Comparison of ENCODE assay signal across 1 cellular context in the genomic region with DNA sequence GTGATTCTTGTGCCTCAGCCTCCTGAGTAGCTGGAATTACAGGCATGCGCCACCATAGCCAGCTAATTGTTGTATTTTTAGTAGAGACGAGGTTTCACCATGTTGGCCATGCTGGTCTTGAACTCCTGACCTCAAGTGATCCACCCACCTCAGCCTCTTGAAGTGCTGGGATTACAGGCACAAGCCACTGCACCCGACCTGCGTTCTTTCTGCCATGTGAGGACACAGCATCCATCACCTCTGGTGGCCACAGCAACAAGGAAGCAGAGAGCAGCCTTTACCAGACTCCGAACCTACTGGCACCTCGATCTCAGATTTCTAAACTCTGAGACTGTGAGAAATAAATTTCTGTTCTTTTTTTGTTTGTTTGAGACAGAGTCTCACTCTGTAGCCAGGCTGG. TPM values are rescaled to one million over a fixed set of nuclear protein-coding genes. Genes with fewer than 3 reads are reported as not detected.
DNase-seq lines count a peak whose midpoint lies in the region.
"Not testable (repeated sequence)": the region's sequence is repeated elsewhere in the genome, so short reads cannot be mapped to it uniquely, and the experiment has no call there.

No MANE protein-coding gene starts in this region.

- not testable (repeated sequence) for H4K12ac ChIP-seq in trophoblast cell (ENCODE audit: low read depth, low read length)

- H2BK12ac ChIP-seq in trophoblast cell (ENCODE audit: low read length), result not testable (repeated sequence)

- not testable (repeated sequence) for H3K18ac ChIP-seq in trophoblast cell (ENCODE audit: low read length)

- H3K79me2 ChIP-seq in trophoblast cell (ENCODE audit: control insufficient read depth, insufficient read depth, low read length, poor library complexity), result not testable (repeated sequence)

- not testable (repeated sequence) for H3K4ac ChIP-seq in trophoblast cell (ENCODE audit: low read depth, low read length)

- not testable (repeated sequence) for H3K23ac ChIP-seq in trophoblast cell (ENCODE audit: low read length)

- not testable (repeated sequence) for H3K4me2 ChIP-seq in trophoblast cell (ENCODE audit: low read length)

- not testable (repeated sequence) for H2AFZ ChIP-seq in trophoblast cell (ENCODE audit: insufficient read depth, low read length, poor library complexity)

- H3K9me3 ChIP-seq in trophoblast cell (ENCODE audit: insufficient read depth, low read depth, low read length), result not testable (repeated sequence)

- H3K14ac ChIP-seq in trophoblast cell (ENCODE audit: low read length), result not testable (repeated sequence)

- not testable (repeated sequence) for H3K4me3 ChIP-seq in trophoblast cell (ENCODE audit: low read depth, low read length)

- H2AK5ac ChIP-seq in trophoblast cell (ENCODE audit: low read length), result not testable (repeated sequence)

- H4K8ac ChIP-seq in trophoblast cell (ENCODE audit: low read depth, low read length), result not testable (repeated sequence)

- not testable (repeated sequence) for H3K4me1 ChIP-seq in trophoblast cell (ENCODE audit: control insufficient read depth in 1 of 2, insufficient read depth in 2 of 2, low read length in 2 of 2)

- H3K27ac ChIP-seq in trophoblast cell (ENCODE audit: low read depth, low read length), result not testable (repeated sequence)

- H3K36me3 ChIP-seq in trophoblast cell (ENCODE audit: control insufficient read depth in 1 of 2, insufficient read depth in 2 of 2, low read length in 2 of 2), result not testable (repeated sequence)

- not testable (repeated sequence) for H3K9ac ChIP-seq in trophoblast cell (ENCODE audit: low read length)

- no CpG with 5 or more reads among the region's 6 CpGs for WGBS in trophoblast cell (ENCODE audit: extremely low coverage, insufficient coverage, insufficient read length)

- H2BK5ac ChIP-seq in trophoblast cell (ENCODE audit: low read depth, low read length, poor library complexity), result not testable (repeated sequence)

- H3K27me3 ChIP-seq in trophoblast cell (ENCODE audit: insufficient read depth, low read length), result not testable (repeated sequence)

- DNase-seq in trophoblast cell, result peak; percentile 79 to 84

- H4K91ac ChIP-seq in trophoblast cell (ENCODE audit: low read depth, low read length), result not testable (repeated sequence)

- not testable (repeated sequence) for H3K79me1 ChIP-seq in trophoblast cell (ENCODE audit: low read length)

- H2BK120ac ChIP-seq in trophoblast cell (ENCODE audit: insufficient read depth, low read length, poor library complexity), result not testable (repeated sequence)

RNA-seq across cellular contexts. Expression of a gene that starts 8.9 kb away (rescaled TPM):
- 177 and 189 TPM in 2 replicates for polyA plus RNA-seq in trophoblast cell (2013)
